ENCODE assay signal across 29 cellular contexts in genomic region chrX:68851082-68851481, GRCh38.
"Had no signal": no experiment of that assay in that cellular context is flagged by ENCODE, and none has a peak within 500 bp of the region (broad histone marks: within the 10 kb centered on the region; RNA-seq: fewer than 3 reads in every experiment).

No MANE protein-coding gene starts in this region.

- H3K27ac ChIP-seq: adrenal gland, body of pancreas, esophagus muscularis mucosa, foreskin keratinocyte, gastrocnemius medialis, heart right ventricle had no signal

- H3K27me3 ChIP-seq: body of pancreas, esophagus muscularis mucosa, foreskin keratinocyte, gastrocnemius medialis had no signal

- DNase-seq: activated CD4-positive, alpha-beta memory T cell treated with anti-CD3 and anti-CD28 coated beads for 36 hours; activated CD4-positive, alpha-beta T cell treated with anti-CD3 and anti-CD28 coated beads for 36 hours; activated CD4-positive, alpha-beta T cell treated with anti-CD3 and anti-CD28 coated beads, Interleukin-2, amount 10 ng/mL, durations not matched to agents 24 days and 14 days; activated CD4-positive, CD25-positive, alpha-beta regulatory T cell; activated CD4-positive, CD25-positive, alpha-beta regulatory T cell treated with anti-CD3 and anti-CD28 coated beads, Interleukin-2, amount 50 U/mL, for 72 hours; activated CD8-positive, alpha-beta memory T cell treated with anti-CD3 and anti-CD28 coated beads, Interleukin-2, amount 10 ng/mL, durations not matched to agents 7 days and 5 days; activated CD8-positive, alpha-beta memory T cell treated with anti-CD3 and anti-CD28 coated beads, Interleukin-2, amount 50 U/mL, for 4 hours; activated CD8-positive, alpha-beta T cell treated with anti-CD3 and anti-CD28 coated beads, Interleukin-2, amount 10 ng/mL, durations not matched to agents 7 days and 5 days; activated effector memory CD4-positive, alpha-beta T cell treated with anti-CD3 and anti-CD28 coated beads, Interleukin-2, amount 50 U/mL, for 16 hours; activated naive CD4-positive, alpha-beta T cell treated with anti-CD3 and anti-CD28 coated beads for 36 hours; activated naive CD8-positive, alpha-beta T cell treated with anti-CD3 and anti-CD28 coated beads for 36 hours; activated naive CD8-positive, alpha-beta T cell treated with anti-CD3 and anti-CD28 coated beads, Interleukin-2, amount 50 U/mL, for 24 hours; activated T-cell treated with anti-CD3 and anti-CD28 coated beads, Interleukin-2, amount 50 U/mL, for 1 hour; activated T-cell treated with anti-CD3 and anti-CD28 coated beads, Interleukin-2, amount 50 U/mL, for 48 hours; adrenal gland; amygdala; aorta; body of pancreas; caudate nucleus; cortex of kidney; dermis blood vessel endothelial cell; effector CD4-positive, alpha-beta T cell; effector memory CD8-positive, alpha-beta T cell; erythroblast; foreskin keratinocyte; gastrocnemius medialis; heart right ventricle; T-helper 2 cell had no signal

- ATAC-seq: activated CD4-positive, alpha-beta T cell treated with anti-CD3 and anti-CD28 coated beads for 36 hours; activated CD8-positive, alpha-beta memory T cell treated with anti-CD3 and anti-CD28 coated beads, Interleukin-2, amount 10 ng/mL, durations not matched to agents 7 days and 5 days; activated CD8-positive, alpha-beta T cell treated with anti-CD3 and anti-CD28 coated beads, Interleukin-2, amount 10 ng/mL, durations not matched to agents 7 days and 5 days; activated naive CD8-positive, alpha-beta T cell treated with anti-CD3 and anti-CD28 coated beads, Interleukin-2, amount 50 U/mL, for 24 hours; body of pancreas; effector memory CD8-positive, alpha-beta T cell; foreskin keratinocyte; gastrocnemius medialis; heart right ventricle had no signal

- H3K9me3 ChIP-seq: adrenal gland, body of pancreas, esophagus muscularis mucosa, gastrocnemius medialis, heart right ventricle had no signal

- H3K4me3 ChIP-seq: adrenal gland, body of pancreas, esophagus muscularis mucosa, gastrocnemius medialis, heart right ventricle had no signal

- H3K4me1 ChIP-seq: adrenal gland, body of pancreas, foreskin keratinocyte, gastrocnemius medialis had no signal

- H3K36me3 ChIP-seq: adrenal gland, esophagus muscularis mucosa, gastrocnemius medialis, heart right ventricle had no signal
